ENCODE assay signal across 16 cellular contexts in genomic region chr4:1535926-1536578, GRCh38.
DNase-seq lines count a peak whose midpoint lies in the region; ATAC-seq and TF ChIP-seq lines count a peak whose summit lies in the region.
"Had no signal": no experiment of that assay in that cellular context is flagged by ENCODE, and none has a peak within 500 bp of the region (broad histone marks: within the 10 kb centered on the region; RNA-seq: fewer than 3 reads in every experiment).

No MANE protein-coding gene starts in this region.

- no peak overlapping the region for H3K4me3 Mint-ChIP-seq in chondrocyte (ENCODE audit: unreplicated experiment)
- no peak overlapping the region for H3K4me3 Mint-ChIP-seq in effector memory CD8-positive, alpha-beta T cell
- H3K4me3 Mint-ChIP-seq: CD14-positive monocyte; CD8-positive, alpha-beta T cell; HFFc6 had no signal

- no peak overlapping the region for H3K27ac ChIP-seq in right atrium auricular region
- no peak overlapping the region for H3K27ac ChIP-seq in right cardiac atrium (ENCODE audit: low read length)
- H3K27ac ChIP-seq: 22Rv1 had no signal

- H3K36me3 Mint-ChIP-seq in chondrocyte (ENCODE audit: low read depth), result no peaks in the 10 kb centered on the region
- H3K36me3 Mint-ChIP-seq in effector memory CD8-positive, alpha-beta T cell (ENCODE audit: insufficient read depth), result no peaks in the 10 kb centered on the region
- H3K36me3 Mint-ChIP-seq: CD14-positive monocyte; CD8-positive, alpha-beta T cell had no signal

- peaks cover 20% of the 10 kb centered on the region for H3K27me3 Mint-ChIP-seq in chondrocyte (ENCODE audit: low read depth)
- peaks cover 10 to 46% of the 10 kb centered on the region in 2 donors for H3K27me3 Mint-ChIP-seq in effector memory CD8-positive, alpha-beta T cell

- H3K4me3 ChIP-seq in right atrium auricular region, result no peak overlapping the region
- H3K4me3 ChIP-seq in right cardiac atrium (ENCODE audit: low read length), result no peak overlapping the region
- H3K4me3 ChIP-seq: HAP-1 had no signal

- H3K4me1 ChIP-seq in right atrium auricular region (no peaks in the 10 kb centered on the region), right cardiac atrium (ENCODE audit: control insufficient read depth, insufficient read depth, low read length) (no peaks in the 10 kb centered on the region)
- H3K4me1 ChIP-seq: HAP-1 had no signal

- H3K9me3 Mint-ChIP-seq in chondrocyte (ENCODE audit: low read depth), result no peaks in the 10 kb centered on the region
- no peaks in the 10 kb centered on the region for H3K9me3 Mint-ChIP-seq in effector memory CD8-positive, alpha-beta T cell
- H3K9me3 Mint-ChIP-seq: CD8-positive, alpha-beta T cell; HFFc6 had no signal

- H3K4me1 Mint-ChIP-seq in chondrocyte (ENCODE audit: low read depth), result peaks cover 4% of the 10 kb centered on the region
- H3K4me1 Mint-ChIP-seq in effector memory CD8-positive, alpha-beta T cell (ENCODE audit: low read depth in 2 of 2), result no peaks in the 10 kb centered on the region
- H3K4me1 Mint-ChIP-seq: CD14-positive monocyte had no signal

- intact Hi-C loops in Right ventricle myocardium inferior (cut with DNase I), result no loop called here
- intact Hi-C loops in right cardiac atrium (cut with DNase I), result no loop called here
- intact Hi-C loops in posterior vena cava (cut with DNase I), result no loop called here

- H3K36me3 ChIP-seq in right atrium auricular region, result no peaks in the 10 kb centered on the region
- H3K36me3 ChIP-seq: HAP-1 had no signal

- no peak for ATAC-seq in Right ventricle myocardium inferior
- ATAC-seq in right cardiac atrium, result no peak
- ATAC-seq in effector memory CD8-positive, alpha-beta T cell (replicated peaks), result no peak
- no peak for ATAC-seq in stimulated activated naive CD8-positive, alpha-beta T cell treated with anti-CD3 and anti-CD28 coated beads, Interleukin-15, Interleukin-2, amounts not matched to agents 100 U/mL and 50 U/mL, for 24 hours
- ATAC-seq: CD8-positive, alpha-beta T cell had no signal

- H3K9me3 ChIP-seq in right atrium auricular region (no peaks in the 10 kb centered on the region), right cardiac atrium (ENCODE audit: control insufficient read depth, low read length) (no peaks in the 10 kb centered on the region)
- H3K9me3 ChIP-seq: HAP-1 had no signal

- TF ChIP-seq CTCF in right atrium auricular region (IDR thresholded peaks at IDR 0.05) (no peak), chondrocyte (IDR thresholded peaks at IDR 0.05) (no peak)

- WGBS in right cardiac atrium, result 87% methylated on average over 31 of the region's 31 CpGs

- no peaks in the 10 kb centered on the region for H3K27me3 ChIP-seq in right atrium auricular region
- H3K27me3 ChIP-seq in right cardiac atrium (ENCODE audit: control insufficient read depth, insufficient read depth), result no peaks in the 10 kb centered on the region

- peak; percentile 53 for DNase-seq in Right ventricle myocardium inferior (ENCODE audit: missing footprints)
- no peak for DNase-seq in right atrium auricular region (ENCODE audit: low spot score)
- DNase-seq in chondrocyte (ENCODE audit: low spot score), result peak; percentile 91
- DNase-seq in right cardiac atrium, result peak in 2 of 3 donors; percentile 7 to 48
- peak; percentile 72 for DNase-seq in posterior vena cava (ENCODE audit: low spot score)
- no peak for DNase-seq in activated gamma-delta T cell treated with Interleukin-2 at 50 U/mL for 16 hours
- no peak for DNase-seq in effector memory CD8-positive, alpha-beta T cell
- no peak for DNase-seq in stimulated activated naive CD8-positive, alpha-beta T cell treated with anti-CD3 and anti-CD28 coated beads, Interleukin-15, Interleukin-2, amounts not matched to agents 100 U/mL and 50 U/mL, for 24 hours
- DNase-seq: COR-L47, DND-41, GDM1, HFFc6 had no signal

- no peak overlapping the region for H3K27ac Mint-ChIP-seq in chondrocyte (ENCODE audit: unreplicated experiment)
- no peak overlapping the region for H3K27ac Mint-ChIP-seq in effector memory CD8-positive, alpha-beta T cell
- H3K27ac Mint-ChIP-seq: CD8-positive, alpha-beta T cell; HFFc6 had no signal

Comparison
In these comparisons a context has a peak if more than half of its experiments do, and no peak if none do; other contexts are left out.
1. DNase-seq: peak in Right ventricle myocardium inferior (single experiment), chondrocyte (single experiment), right cardiac atrium (2 of 3) and posterior vena cava (single experiment); none in right atrium auricular region (single experiment), activated gamma-delta T cell treated with Interleukin-2 at 50 U/mL for 16 hours (single experiment), effector memory CD8-positive, alpha-beta T cell (0 of 3) and stimulated activated naive CD8-positive, alpha-beta T cell treated with anti-CD3 and anti-CD28 coated beads, Interleukin-15, Interleukin-2, amounts not matched to agents 100 U/mL and 50 U/mL, for 24 hours (single experiment).